ENCODE assay signal across 14 cellular contexts in the genomic region with DNA sequence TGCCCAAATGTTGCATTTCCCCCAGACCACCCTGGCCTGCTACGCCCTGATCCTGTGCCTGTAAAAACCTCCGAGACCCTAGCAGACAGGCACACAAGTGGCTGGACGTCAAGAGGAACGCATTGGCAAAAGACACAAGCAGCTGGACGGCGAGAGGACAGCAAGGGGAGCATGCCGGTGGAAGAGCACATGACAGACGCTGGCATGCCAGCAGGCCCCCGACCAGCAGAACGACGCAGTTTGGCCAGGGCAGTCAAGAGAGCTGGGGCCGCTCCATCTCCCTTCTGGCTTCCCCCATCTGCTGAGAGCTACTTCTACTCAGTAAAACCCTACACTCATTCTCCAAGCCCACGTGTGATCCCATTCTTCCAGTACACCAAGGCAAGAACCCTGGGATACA.
"Had no signal": no experiment of that assay in that cellular context is flagged by ENCODE, and none has a peak within 500 bp of the region (broad histone marks: within the 10 kb centered on the region; RNA-seq: fewer than 3 reads in every experiment).

No MANE protein-coding gene starts in this region.

- DNase-seq: activated gamma-delta T cell treated with Interleukin-2 at 50 U/mL for 16 hours; activated naive CD8-positive, alpha-beta T cell treated with anti-CD3 and anti-CD28 coated beads, Interleukin-2, amount 10 ng/mL, durations not matched to agents 7 days and 5 days; brain microvascular endothelial cell; endodermal cell; erythroblast; mesendoderm; occipital lobe; stimulated activated naive CD8-positive, alpha-beta T cell treated with anti-CD3 and anti-CD28 coated beads, Interleukin-15, amount 100 ng/mL, for 72 hours; T-helper 9 cell had no signal

- H3K27ac Mint-ChIP-seq: activated naive CD8-positive, alpha-beta T cell treated with anti-CD3 and anti-CD28 coated beads, Interleukin-2, amount 10 ng/mL, durations not matched to agents 7 days and 5 days; endodermal cell; natural killer cell treated with Interleukin-12 subunit alpha and Interleukin-12 subunit beta and Interleukin-15 and Interleukin-18, amount 100 ng/mL, for 72 hours; type B pancreatic cell had no signal

- H3K4me3 Mint-ChIP-seq: activated naive CD8-positive, alpha-beta T cell treated with anti-CD3 and anti-CD28 coated beads, Interleukin-2, amount 10 ng/mL, durations not matched to agents 7 days and 5 days; endodermal cell; natural killer cell treated with Interleukin-12 subunit alpha and Interleukin-12 subunit beta and Interleukin-15 and Interleukin-18, amount 100 ng/mL, for 72 hours; stimulated activated naive CD8-positive, alpha-beta T cell treated with anti-CD3 and anti-CD28 coated beads, Interleukin-15, amount 100 ng/mL, for 72 hours; type B pancreatic cell had no signal

- ATAC-seq: natural killer cell treated with Interleukin-12 subunit alpha and Interleukin-12 subunit beta and Interleukin-15 and Interleukin-18, amount 100 ng/mL, for 72 hours; sciatic nerve; stimulated activated naive CD8-positive, alpha-beta T cell treated with anti-CD3 and anti-CD28 coated beads, Interleukin-15, amount 100 ng/mL, for 72 hours had no signal

- H3K4me1 Mint-ChIP-seq: endodermal cell; stimulated activated naive CD8-positive, alpha-beta T cell treated with anti-CD3 and anti-CD28 coated beads, Interleukin-15, amount 100 ng/mL, for 72 hours had no signal

- H3K9me3 Mint-ChIP-seq: activated naive CD8-positive, alpha-beta T cell treated with anti-CD3 and anti-CD28 coated beads, Interleukin-2, amount 10 ng/mL, durations not matched to agents 7 days and 5 days; endodermal cell; natural killer cell treated with Interleukin-12 subunit alpha and Interleukin-12 subunit beta and Interleukin-15 and Interleukin-18, amount 100 ng/mL, for 72 hours; stimulated activated naive CD8-positive, alpha-beta T cell treated with anti-CD3 and anti-CD28 coated beads, Interleukin-15, amount 100 ng/mL, for 72 hours; type B pancreatic cell had no signal

- H3K27me3 ChIP-seq: brain microvascular endothelial cell, dorsolateral prefrontal cortex had no signal

- H3K27ac ChIP-seq: brain microvascular endothelial cell, SK-N-MC had no signal

- H3K27me3 Mint-ChIP-seq: activated naive CD8-positive, alpha-beta T cell treated with anti-CD3 and anti-CD28 coated beads, Interleukin-2, amount 10 ng/mL, durations not matched to agents 7 days and 5 days; natural killer cell treated with Interleukin-12 subunit alpha and Interleukin-12 subunit beta and Interleukin-15 and Interleukin-18, amount 100 ng/mL, for 72 hours; stimulated activated naive CD8-positive, alpha-beta T cell treated with anti-CD3 and anti-CD28 coated beads, Interleukin-15, amount 100 ng/mL, for 72 hours; type B pancreatic cell had no signal

- H3K4me3 ChIP-seq: dorsolateral prefrontal cortex, SK-N-MC had no signal
